Comparison of ENCODE assay signal across 18 cellular contexts in genomic region chr5:114176356-114176755, GRCh38.
A peak's percentile ranks its signal among the peaks of the same experiment; 100 is the strongest.
DNase-seq lines count a peak whose midpoint lies in the region; ATAC-seq, FAIRE-seq and TF ChIP-seq lines count a peak whose summit lies in the region.
"Had no signal": no experiment of that assay in that cellular context is flagged by ENCODE, and none has a peak within 500 bp of the region (broad histone marks: within the 10 kb centered on the region; RNA-seq: fewer than 3 reads in every experiment).

No MANE protein-coding gene starts in this region.

- peak; percentile 79 for DNase-seq in BJ (ENCODE audit: low read depth)
- DNase-seq in PC-9: peak in 1 of 2 experiments; percentile 38
- peak; percentile 56 for DNase-seq in endothelial cell of umbilical vein (ENCODE audit: low read depth, low spot score)
- DNase-seq in mesothelial cell of epicardium (ENCODE audit: low spot score in 2 of 2, unreplicated experiment in 2 of 2): no peak
- DNase-seq in HepG2 (ENCODE audit: low spot score): no peak
- no peak for DNase-seq in T1000 (lab: John Stamatoyannopoulos, UW)
- DNase-seq in DMS79 treated with DMSO at 0.1 percent for 48 hours (lab: John Stamatoyannopoulos, UW): no peak
- DNase-seq: activated CD4-positive, alpha-beta T cell treated with anti-CD3 and anti-CD28 coated beads for 36 hours; amygdala; CD8-positive, alpha-beta T cell; H9; Karpas-422; NCI-H1092; NCI-H69; upper lobe of right lung had no signal

- H3K79me2 ChIP-seq in PC-9 (ENCODE audit: low read depth): no peaks in the 10 kb centered on the region
- H3K79me2 ChIP-seq in endothelial cell of umbilical vein (ENCODE audit: control insufficient read depth, insufficient read depth, low read length): no peaks in the 10 kb centered on the region
- H3K79me2 ChIP-seq in HepG2 (ENCODE audit: insufficient read depth, low read length): no peaks in the 10 kb centered on the region

- intact Hi-C loops in PC-9 (cut with micrococcal nuclease; ENCODE audit: unreplicated experiment) (no loop called here), endothelial cell of umbilical vein (cut with micrococcal nuclease) (loop anchor here (1.0 kb wide), 1 partner anchor 143 kb away; no protein-coding TSS in a partner anchor), HepG2 (cut with micrococcal nuclease; ENCODE audit: unreplicated experiment) (no loop called here)

- H3K4me1 Mint-ChIP-seq in mesothelial cell of epicardium: peaks cover 47% of the 10 kb centered on the region
- H3K4me1 Mint-ChIP-seq: activated CD4-positive, alpha-beta T cell treated with anti-CD3 and anti-CD28 coated beads for 36 hours had no signal

- peaks cover 18% of the 10 kb centered on the region for H3K36me3 Mint-ChIP-seq in mesothelial cell of epicardium
- H3K36me3 Mint-ChIP-seq: CD8-positive, alpha-beta T cell had no signal

- H3K4me2 ChIP-seq in PC-9 (0 out of 2 replicates have a peak overlapping the region, but pooled peaks have one; percentile 13), endothelial cell of umbilical vein (ENCODE audit: insufficient read depth, low read length) (peak overlapping the region; percentile 62), HepG2 (ENCODE audit: low read depth, low read length) (no peak overlapping the region)

- H3K27me3 ChIP-seq in BJ (ENCODE audit: control insufficient read depth, insufficient read depth, low read length): no peaks in the 10 kb centered on the region
- H3K27me3 ChIP-seq in PC-9 (ENCODE audit: insufficient read depth, low read depth): no peaks in the 10 kb centered on the region
- no peaks in the 10 kb centered on the region for H3K27me3 ChIP-seq in endothelial cell of umbilical vein (ENCODE audit: control insufficient read depth in 2 of 2, insufficient read depth in 2 of 2, low read length in 2 of 2)
- H3K27me3 ChIP-seq in HepG2 (ENCODE audit: control insufficient read depth in 1 of 2, insufficient read depth in 2 of 2, low read length in 2 of 2): no peaks in the 10 kb centered on the region
- H3K27me3 ChIP-seq: upper lobe of right lung had no signal

- H3K27ac Mint-ChIP-seq in mesothelial cell of epicardium: peak overlapping the region; percentile 74
- H3K27ac Mint-ChIP-seq: activated CD4-positive, alpha-beta T cell treated with anti-CD3 and anti-CD28 coated beads for 36 hours; activated T-helper 2 cell treated with anti-CD3 and anti-CD28 coated beads, Interferon-gamma antibody, Interleukin-2, Interleukin-4, amounts not matched to agents 10 μg/mL and 5 μg/mL and 100 μg/mL, durations not matched to agents 14 hours and 24 hours and 36 hours; CD8-positive, alpha-beta T cell; H9 had no signal

- in situ Hi-C loops in HepG2 (cut with HindIII; ENCODE audit: extremely low pct_ligation_motif_present, low pct_unique_long_range_greater_than_20kb): no loop called here

- no peak for TF ChIP-seq RAD21 in HepG2 (CRISPR knock-in tag; IDR thresholded peaks at IDR 0.05)

- no peak overlapping the region for H3K4me3 Mint-ChIP-seq in mesothelial cell of epicardium
- H3K4me3 Mint-ChIP-seq: activated CD4-positive, alpha-beta T cell treated with anti-CD3 and anti-CD28 coated beads for 36 hours; CD8-positive, alpha-beta T cell; H9 had no signal

- no peak for TF ChIP-seq EP300 in HepG2 (IDR thresholded peaks at IDR 0.05; ENCODE audit: low read depth in 2 of 2, low read length in 2 of 2)
- no peak for TF ChIP-seq EP300 in HepG2 (CRISPR knock-in tag; IDR thresholded peaks at IDR 0.05; ENCODE audit: borderline replicate concordance)

- H4K20me1 ChIP-seq in PC-9 (ENCODE audit: insufficient read depth): no peaks in the 10 kb centered on the region
- no peaks in the 10 kb centered on the region for H4K20me1 ChIP-seq in endothelial cell of umbilical vein (replicated peaks; ENCODE audit: control insufficient read depth, extremely low read depth, insufficient read depth, low read length)
- no peaks in the 10 kb centered on the region for H4K20me1 ChIP-seq in HepG2 (ENCODE audit: insufficient read depth, low read length)

- H3K9me1 ChIP-seq in endothelial cell of umbilical vein (replicated peaks; ENCODE audit: control insufficient read depth, extremely low read depth, insufficient read depth, low read length): no peaks in the 10 kb centered on the region

- FAIRE-seq in endothelial cell of umbilical vein (lab: Jason Lieb, UNC): peak; percentile 48
- FAIRE-seq in HepG2 (lab: Jason Lieb, UNC): no peak
- FAIRE-seq: colon had no signal

- no peaks in the 10 kb centered on the region for H3K27me3 Mint-ChIP-seq in mesothelial cell of epicardium (ENCODE audit: low read depth)
- H3K27me3 Mint-ChIP-seq: activated CD4-positive, alpha-beta T cell treated with anti-CD3 and anti-CD28 coated beads for 36 hours had no signal

- H3K4me3 ChIP-seq in BJ (ENCODE audit: low read depth, low read length) (no peak overlapping the region), PC-9 (no peak overlapping the region), endothelial cell of umbilical vein (replicated peaks in 1 of 3; ENCODE audit: insufficient read depth in 1 of 3, low read depth in 1 of 3, low read length in 3 of 3) (no peak overlapping the region), HepG2 (replicated peaks in 1 of 3; ENCODE audit: insufficient read depth in 1 of 3, low read depth in 2 of 3, low read length in 3 of 3) (no peak overlapping the region)
- H3K4me3 ChIP-seq: upper lobe of right lung had no signal

- H2AFZ ChIP-seq in PC-9: no peak overlapping the region
- H2AFZ ChIP-seq in endothelial cell of umbilical vein (ENCODE audit: low read depth, low read length): peak overlapping the region; percentile 68
- no peak overlapping the region for H2AFZ ChIP-seq in HepG2 (ENCODE audit: low read length)

- H3K9me3 ChIP-seq in PC-9 (ENCODE audit: insufficient read depth, low read depth) (peaks cover 3% of the 10 kb centered on the region; the same call in 1 of the 2 replicates), endothelial cell of umbilical vein (replicated peaks; ENCODE audit: control insufficient read depth, insufficient read depth, low read length) (no peaks in the 10 kb centered on the region), HepG2 (ENCODE audit: low read length) (peaks cover 23% of the 10 kb centered on the region)

- TF ChIP-seq CTCF in BJ (IDR thresholded peaks at IDR 0.05; ENCODE audit: insufficient read depth, low read depth, low read length): no peak
- no peak for TF ChIP-seq CTCF in PC-9 (conservative IDR thresholded peaks at IDR 0.05)
- TF ChIP-seq CTCF in endothelial cell of umbilical vein (IDR thresholded peaks at IDR 0.05; ENCODE audit: extremely low read depth in 1 of 2, insufficient read depth in 1 of 2, low read depth in 1 of 2, low read length in 2 of 2): no peak
- no peak for TF ChIP-seq CTCF in mesothelial cell of epicardium (IDR thresholded peaks at IDR 0.05; ENCODE audit: unreplicated experiment)
- no peak for TF ChIP-seq CTCF in HepG2 (CRISPR knock-in tag; IDR thresholded peaks at IDR 0.05)

- CTCF ChIA-PET in BJ (lab: Yijun Ruan, JAX): no interaction called here
- CTCF ChIA-PET in PC-9 (lab: Charles Lee): no interaction called here
- CTCF ChIA-PET in endothelial cell of umbilical vein (lab: Charles Lee): no interaction called here
- CTCF ChIA-PET in HepG2 (lab: Yijun Ruan, JAX; ENCODE audit: low intra/inter-chr PET ratio, low total read pairs): no interaction called here

- no TSS peak for BruUV-seq in PC-9 (replicated peaks; lab: Mats Ljungman, UMichigan)
- no TSS peak for BruUV-seq in endothelial cell of umbilical vein (replicated peaks; lab: Mats Ljungman, UMichigan)
- no TSS peak for BruUV-seq in HepG2 (replicated peaks; lab: Mats Ljungman, UMichigan)

- H3K27ac ChIP-seq in PC-9: no peak overlapping the region
- H3K27ac ChIP-seq in endothelial cell of umbilical vein (ENCODE audit: insufficient read depth, low read depth, low read length): peak overlapping the region; percentile 84
- H3K27ac ChIP-seq in HepG2 (ENCODE audit: extremely low read length, insufficient read depth, low read length): no peak overlapping the region
- H3K27ac ChIP-seq: upper lobe of right lung had no signal

- H3K4me1 ChIP-seq in PC-9 (replicated peaks; ENCODE audit: insufficient read depth) (no peaks in the 10 kb centered on the region), endothelial cell of umbilical vein (ENCODE audit: control insufficient read depth, extremely low read depth, insufficient read depth, low read length) (peaks cover 23% of the 10 kb centered on the region), HepG2 (ENCODE audit: insufficient read depth, low read length) (no peaks in the 10 kb centered on the region)
- H3K4me1 ChIP-seq: upper lobe of right lung had no signal

- ATAC-seq in GM19397 (IDR thresholded peaks at IDR 0.05; ENCODE audit: unreplicated experiment) (no peak), HepG2 (no peak)
- ATAC-seq: activated CD4-positive, alpha-beta T cell treated with anti-CD3 and anti-CD28 coated beads for 36 hours; CD8-positive, alpha-beta T cell; upper lobe of right lung had no signal

- TF ChIP-seq POLR2A in endothelial cell of umbilical vein (IDR thresholded peaks at IDR 0.05; ENCODE audit: low read depth, low read length) (no peak), HepG2 (IDR thresholded peaks at IDR 0.05; ENCODE audit: insufficient read depth in 1 of 2, low read depth in 2 of 2, low read length in 2 of 2) (no peak)

- peaks cover 20% of the 10 kb centered on the region for H3K9me3 Mint-ChIP-seq in mesothelial cell of epicardium

- H3K9ac ChIP-seq in endothelial cell of umbilical vein (replicated peaks; ENCODE audit: extremely low read depth, insufficient read depth, low read length): peak overlapping the region; percentile 42
- no peak overlapping the region for H3K9ac ChIP-seq in HepG2 (ENCODE audit: insufficient read depth, low read depth, low read length)

- dilution Hi-C loops in endothelial cell of umbilical vein (cut with MboI; ENCODE audit: extremely low pct_ligation_motif_present, low sequenced_read_pairs): no loop called here

- no peaks in the 10 kb centered on the region for H3F3A ChIP-seq in PC-9 (ENCODE audit: insufficient read depth, low read depth)

- no peaks in the 10 kb centered on the region for H3K9me2 ChIP-seq in PC-9 (ENCODE audit: insufficient read depth)

- POLR2A ChIA-PET in BJ (lab: Charles Lee) (no interaction called here), PC-9 (lab: Charles Lee; ENCODE audit: unreplicated experiment) (no interaction called here), endothelial cell of umbilical vein (lab: Charles Lee) (no interaction called here), HepG2 (lab: Yijun Ruan, JAX) (no interaction called here)

- H3K36me3 ChIP-seq in BJ (ENCODE audit: control insufficient read depth, insufficient read depth, low read length) (no peaks in the 10 kb centered on the region), PC-9 (ENCODE audit: low read depth) (no peaks in the 10 kb centered on the region), endothelial cell of umbilical vein (ENCODE audit: control insufficient read depth in 2 of 2, extremely low read depth in 1 of 2, insufficient read depth in 2 of 2, low read length in 2 of 2) (no peaks in the 10 kb centered on the region), HepG2 (replicated peaks in 1 of 2; ENCODE audit: control insufficient read depth in 1 of 2, insufficient read depth in 2 of 2, low read length in 2 of 2) (no peaks in the 10 kb centered on the region)
- H3K36me3 ChIP-seq: upper lobe of right lung had no signal

TF ChIP-seq in endothelial cell of umbilical vein, 7 proteins besides CTCF, POLR2A, EP300 and RAD21 (continues in another document):
- peak; percentile 83 for TF ChIP-seq FOS (IDR thresholded peaks at IDR 0.05; ENCODE audit: borderline replicate concordance, insufficient read depth, low read length)

TF ChIP-seq in HepG2, 621 proteins besides CTCF, POLR2A, EP300 and RAD21 (continues in another document):
- TF ChIP-seq PHF21A (CRISPR knock-in tag; IDR thresholded peaks at IDR 0.05): no peak

Comparison
In these comparisons a context has a peak if more than half of its experiments do, and no peak if none do; other contexts are left out.
1. DNase-seq: peak in BJ (single experiment) and endothelial cell of umbilical vein (single experiment); none in mesothelial cell of epicardium (0 of 2), HepG2 (single experiment), T1000 (single experiment) and DMS79 treated with DMSO at 0.1 percent for 48 hours (single experiment).